26 cellular contexts compared by ENCODE assay signal in genomic region chr1:27448982-27449381, GRCh38. TPM values are rescaled to one million over a fixed set of nuclear protein-coding genes. Genes with fewer than 3 reads are reported as not detected.
DNase-seq lines count a peak whose midpoint lies in the region; ATAC-seq, FAIRE-seq and TF ChIP-seq lines count a peak whose summit lies in the region.
"Had no signal": no experiment of that assay in that cellular context is flagged by ENCODE, and none has a peak within 500 bp of the region (broad histone marks: within the 10 kb centered on the region; RNA-seq: fewer than 3 reads in every experiment).

No MANE protein-coding gene starts in this region.

- 98% methylated on average over 9 of the region's 9 CpGs for WGBS in HepG2 (ENCODE audit: low lambda C conversion rate)
- WGBS in right lobe of liver (ENCODE audit: insufficient coverage, low coverage, low lambda C conversion rate, missing lambda C conversion rate) = 79% methylated on average over 9 of the region's 9 CpGs

- in situ Hi-C loops in HepG2 (cut with HindIII; ENCODE audit: extremely low pct_ligation_motif_present, low pct_unique_long_range_greater_than_20kb) = no loop called here

- H3K9ac ChIP-seq in HepG2 (ENCODE audit: insufficient read depth, low read depth, low read length) = no peak overlapping the region
- H3K9ac ChIP-seq: GM23248 had no signal

- H3K36me3 ChIP-seq in HepG2 (replicated peaks in 1 of 2; ENCODE audit: control insufficient read depth in 1 of 2, insufficient read depth in 2 of 2, low read length in 2 of 2) = peaks cover 0 to 13% of the 10 kb centered on the region in 2 experiments; a peak in 2 of 5 replicates
- H3K36me3 ChIP-seq in right lobe of liver = no peaks in the 10 kb centered on the region
- H3K36me3 ChIP-seq: adrenal gland, colonic mucosa, uterus had no signal

- H3K27me3 ChIP-seq in HepG2 (ENCODE audit: control insufficient read depth in 1 of 2, insufficient read depth in 2 of 2, low read length in 2 of 2) (no peaks in the 10 kb centered on the region), right lobe of liver (no peaks in the 10 kb centered on the region)
- H3K27me3 ChIP-seq: adrenal gland, colonic mucosa, esophagus muscularis mucosa, hepatocyte, uterus had no signal

- H3K36me3 Mint-ChIP-seq in activated T-helper 17 cell treated with anti-CD3 and anti-CD28 coated beads, Interleukin-2, amount 50 U/mL, for 72 hours (ENCODE audit: low read depth) = peaks cover 48% of the 10 kb centered on the region
- H3K36me3 Mint-ChIP-seq in naive B cell = peaks cover 0 to 8% of the 10 kb centered on the region in 2 donors

- H3K4me2 ChIP-seq in HepG2 (ENCODE audit: low read depth, low read length) = no peak overlapping the region
- H3K4me2 ChIP-seq: hepatocyte had no signal

- H2AFZ ChIP-seq in HepG2 (ENCODE audit: low read length) = no peak overlapping the region
- H2AFZ ChIP-seq: GM23248, hepatocyte had no signal

- H3K4me3 ChIP-seq in HepG2 (replicated peaks in 1 of 3; ENCODE audit: insufficient read depth in 1 of 3, low read depth in 2 of 3, low read length in 3 of 3) = no peak overlapping the region
- no peak overlapping the region for H3K4me3 ChIP-seq in right lobe of liver
- H3K4me3 ChIP-seq: adrenal gland, colonic mucosa, esophagus muscularis mucosa, GM23248, hepatocyte, skin epidermis, uterus had no signal

- BruUV-seq in HepG2 (replicated peaks; lab: Mats Ljungman, UMichigan) = no TSS peak

- no peaks in the 10 kb centered on the region for H3K9me3 ChIP-seq in HepG2 (ENCODE audit: low read length)
- no peaks in the 10 kb centered on the region for H3K9me3 ChIP-seq in right lobe of liver
- H3K9me3 ChIP-seq: adrenal gland, colonic mucosa, esophagus muscularis mucosa, uterus had no signal

- H3K4me3 Mint-ChIP-seq in activated T-helper 17 cell treated with anti-CD3 and anti-CD28 coated beads, Interleukin-2, amount 50 U/mL, for 72 hours = no peak overlapping the region
- no peak overlapping the region for H3K4me3 Mint-ChIP-seq in naive B cell

- no peak for FAIRE-seq in HepG2 (lab: Jason Lieb, UNC)
- FAIRE-seq: frontal cortex had no signal

- DNase-seq in HepG2 (ENCODE audit: low spot score) (no peak), right lobe of liver (no peak), naive B cell (no peak), NK-92 (lab: John Stamatoyannopoulos, UW; ENCODE audit: unreplicated experiment) (no peak), GM10266 (ENCODE audit: extremely low spot score) (no peak)
- DNase-seq: activated CD4-positive, CD25-positive, alpha-beta regulatory T cell; adrenal gland; colonic mucosa; DMS 273 treated with DMSO at 0.1 percent for 48 hours; effector memory CD4-positive, alpha-beta T cell; GM23248; mesendoderm; naive thymus-derived CD4-positive, alpha-beta T cell; NCI-H1436; NK-92 treated with Interleukin-12 subunit alpha and Interleukin-12 subunit beta, amount 100 ng/mL, for 24 hours; nucleus accumbens; SIG-M5; SW 1271; uterus had no signal

- peaks cover 41% of the 10 kb centered on the region for H3K4me1 Mint-ChIP-seq in activated T-helper 17 cell treated with anti-CD3 and anti-CD28 coated beads, Interleukin-2, amount 50 U/mL, for 72 hours
- peaks cover 48 to 68% (median 68%) of the 10 kb centered on the region in 3 donors for H3K4me1 Mint-ChIP-seq in naive B cell

- TF ChIP-seq RAD21 in HepG2 (CRISPR knock-in tag; IDR thresholded peaks at IDR 0.05) = no peak

- peaks cover 24% of the 10 kb centered on the region for H3K79me2 ChIP-seq in HepG2 (ENCODE audit: insufficient read depth, low read length)

- H3K27ac ChIP-seq in HepG2 (ENCODE audit: extremely low read length, insufficient read depth, low read length) = no peak overlapping the region
- no peak overlapping the region for H3K27ac ChIP-seq in right lobe of liver
- H3K27ac ChIP-seq: colonic mucosa, esophagus muscularis mucosa, GM23248, hepatocyte, skin epidermis, uterus had no signal

- intact Hi-C loops in HepG2 (cut with micrococcal nuclease; ENCODE audit: unreplicated experiment) = no loop called here
- intact Hi-C loops in right lobe of liver (cut with DNase I) = no loop called here

- H3K27me3 Mint-ChIP-seq in activated T-helper 17 cell treated with anti-CD3 and anti-CD28 coated beads, Interleukin-2, amount 50 U/mL, for 72 hours = no peaks in the 10 kb centered on the region
- no peaks in the 10 kb centered on the region for H3K27me3 Mint-ChIP-seq in naive B cell
- H3K27me3 Mint-ChIP-seq: naive thymus-derived CD4-positive, alpha-beta T cell had no signal

- no peak for TF ChIP-seq CTCF in HepG2 (CRISPR knock-in tag; IDR thresholded peaks at IDR 0.05)
- TF ChIP-seq CTCF in right lobe of liver (IDR thresholded peaks at IDR 0.05) = no peak
- TF ChIP-seq CTCF in GM10266 (IDR thresholded peaks at IDR 0.05; ENCODE audit: control insufficient read depth, insufficient read depth, low read depth, missing control alignments) = no peak

- CTCF ChIA-PET in HepG2 (lab: Yijun Ruan, JAX; ENCODE audit: low intra/inter-chr PET ratio, low total read pairs) = no interaction called here

- TF ChIP-seq POLR2A in HepG2 (IDR thresholded peaks at IDR 0.05; ENCODE audit: insufficient read depth in 1 of 2, low read depth in 2 of 2, low read length in 2 of 2) = no peak
- no peak for TF ChIP-seq POLR2A in right lobe of liver (IDR thresholded peaks at IDR 0.05)

- ATAC-seq in HepG2 (no peak), right lobe of liver (no peak), naive B cell (ENCODE audit: low read depth in 2 of 2) (no peak), GM21723 (IDR thresholded peaks at IDR 0.05; ENCODE audit: unreplicated experiment) (no peak)
- ATAC-seq in activated T-helper 17 cell treated with anti-CD3 and anti-CD28 coated beads, Interleukin-2, amount 50 U/mL, for 72 hours (replicated peaks) = peak; percentile 40
- ATAC-seq: left lobe of liver; naive thymus-derived CD4-positive, alpha-beta T cell had no signal

- H3K27ac Mint-ChIP-seq in activated T-helper 17 cell treated with anti-CD3 and anti-CD28 coated beads, Interleukin-2, amount 50 U/mL, for 72 hours = peak overlapping the region; percentile 3
- H3K27ac Mint-ChIP-seq in naive B cell = peak overlapping the region in 5 of 6 donors; percentile 75 to 83 (median 82)

- no peak for TF ChIP-seq EP300 in HepG2 (IDR thresholded peaks at IDR 0.05; ENCODE audit: low read depth in 2 of 2, low read length in 2 of 2)
- TF ChIP-seq EP300 in HepG2 (CRISPR knock-in tag; IDR thresholded peaks at IDR 0.05; ENCODE audit: borderline replicate concordance) = no peak

- no peaks in the 10 kb centered on the region for H3K9me3 Mint-ChIP-seq in activated T-helper 17 cell treated with anti-CD3 and anti-CD28 coated beads, Interleukin-2, amount 50 U/mL, for 72 hours
- H3K9me3 Mint-ChIP-seq in naive B cell = no peaks in the 10 kb centered on the region
- H3K9me3 Mint-ChIP-seq: naive thymus-derived CD4-positive, alpha-beta T cell had no signal

- H3K4me1 ChIP-seq in HepG2 (ENCODE audit: insufficient read depth, low read length) (peaks cover 7% of the 10 kb centered on the region), right lobe of liver (peaks cover 0 to 3% (median 0%) of the 10 kb centered on the region in 4 donors)
- H3K4me1 ChIP-seq: colonic mucosa, uterus had no signal

- H4K20me1 ChIP-seq in HepG2 (ENCODE audit: insufficient read depth, low read length) = peaks cover 9% of the 10 kb centered on the region; the same call in 1 of the 2 replicates

- POLR2A ChIA-PET in HepG2 (lab: Yijun Ruan, JAX) = no interaction called here

RNA-seq across cellular contexts. Expression of gene WASF2, which starts 41.0 kb away (rescaled TPM):
- 10.4 and 16.9 TPM in 2 replicates for total RNA-seq in HepG2 (2016; rRNA removed; fragmentation: Illumina TruSeq; extraction: Trizol)
- total RNA-seq in HepG2 (2016; cell fraction: cytosol; rRNA removed; fragmentation: Illumina TruSeq; extraction: Trizol; ENCODE audit: low read depth) = 3.7 and 4.4 TPM in 2 replicates
- 10.6 and 15.8 TPM in 2 replicates for total RNA-seq in HepG2 (2016; cell fraction: insoluble cytoplasmic fraction; rRNA removed; fragmentation: Illumina TruSeq; extraction: Trizol)
- total RNA-seq in HepG2 (2016; cell fraction: membrane; rRNA removed; fragmentation: Illumina TruSeq; extraction: Trizol) = 17.2 and 17.7 TPM in 2 replicates
- 13.0 and 13.9 TPM in 2 replicates for total RNA-seq in HepG2 (2016; cell fraction: nucleus; rRNA removed; fragmentation: Illumina TruSeq; extraction: Trizol)
- 26.4 and 27.7 TPM in 2 replicates for polyA plus RNA-seq in HepG2 (2011; rRNA removed)
- 16.3 and 16.7 TPM in 2 replicates for polyA plus RNA-seq in HepG2 (2011; cell fraction: cytosol; rRNA removed)
- polyA plus RNA-seq in HepG2 (2011; cell fraction: nucleus; rRNA removed) = 25.0 and 25.9 TPM in 2 replicates
- polyA plus RNA-seq in HepG2 (2012) = 29.4 and 35.1 TPM in 2 replicates
- polyA plus RNA-seq in HepG2 (2016; cell fraction: cytosol; fragmentation: Illumina TruSeq; extraction: Trizol; ENCODE audit: low read depth) = 2.7 and 3.1 TPM in 2 replicates
- polyA plus RNA-seq in HepG2 (2016; cell fraction: insoluble cytoplasmic fraction; fragmentation: Illumina TruSeq; extraction: Trizol; ENCODE audit: low read depth) = 21.4 and 26.0 TPM in 2 replicates
- 12.8 and 13.7 TPM in 2 replicates for polyA plus RNA-seq in HepG2 (2016; cell fraction: membrane; fragmentation: Illumina TruSeq; extraction: Trizol; ENCODE audit: low read depth)
- polyA plus RNA-seq in HepG2 (2016; cell fraction: nucleus; fragmentation: Illumina TruSeq; extraction: Trizol; ENCODE audit: insufficient read depth, low read depth) = 23.0 and 25.5 TPM in 2 replicates
- 45.6 and 56.9 TPM in 2 replicates for polyA minus RNA-seq in HepG2 (2011; rRNA and poly(A)+ RNA removed; ENCODE audit: low replicate concordance)
- polyA minus RNA-seq in HepG2 (2011; cell fraction: cytosol; rRNA and poly(A)+ RNA removed) = 22.2 and 26.7 TPM in 2 replicates
- 22.0 and 23.7 TPM in 2 replicates for polyA minus RNA-seq in HepG2 (2011; cell fraction: nucleus; rRNA and poly(A)+ RNA removed)
- 10 to 100 TPM; 18.4 to 38.1 (median 26.5) TPM for total RNA-seq in right lobe of liver
- 100 to 1,000 TPM in 1 of 2 donors, 10 to 100 TPM in 1; 85.7 to 125 TPM for total RNA-seq in activated T-helper 17 cell treated with anti-CD3 and anti-CD28 coated beads, Interleukin-2, amount 50 U/mL, for 72 hours
- 100 to 1,000 TPM in 2 of 6 donors, 10 to 100 TPM in 4; 33.1 to 121 (median 83.3) TPM for polyA plus RNA-seq in naive B cell (ENCODE audit: low read depth in 6 of 6)

RNA-seq across cellular contexts. Expression of gene GPR3, which starts 56.6 kb away (rescaled TPM):
- total RNA-seq in HepG2 (2016; rRNA removed; fragmentation: Illumina TruSeq; extraction: Trizol) (0.88 and 1.00 TPM in 2 replicates), right lobe of liver (under 1 TPM in 2 of 6 experiments, not detected in 4; 0.19 to 0.43 TPM)
- 0.26 and 0.61 TPM in 2 replicates for total RNA-seq in HepG2 (2016; cell fraction: cytosol; rRNA removed; fragmentation: Illumina TruSeq; extraction: Trizol; ENCODE audit: low read depth)
- 0.62 and 1.2 TPM in 2 replicates for total RNA-seq in HepG2 (2016; cell fraction: insoluble cytoplasmic fraction; rRNA removed; fragmentation: Illumina TruSeq; extraction: Trizol)
- total RNA-seq in HepG2 (2016; cell fraction: membrane; rRNA removed; fragmentation: Illumina TruSeq; extraction: Trizol) = 1.4 and 1.5 TPM in 2 replicates
- 1.2 and 1.3 TPM in 2 replicates for total RNA-seq in HepG2 (2016; cell fraction: nucleus; rRNA removed; fragmentation: Illumina TruSeq; extraction: Trizol)
- polyA plus RNA-seq in HepG2 (2011; rRNA removed) (2.6 and 2.7 TPM in 2 replicates), naive B cell (ENCODE audit: low read depth in 6 of 6) (under 1 TPM in 4 of 6 donors, not detected in 2; 0.12 to 0.64 (median 0.35) TPM)
- 2.8 and 3.5 TPM in 2 replicates for polyA plus RNA-seq in HepG2 (2011; cell fraction: cytosol; rRNA removed)
- polyA plus RNA-seq in HepG2 (2011; cell fraction: nucleus; rRNA removed) = 2.1 and 2.9 TPM in 2 replicates
- 1.5 and 2.0 TPM in 2 replicates for polyA plus RNA-seq in HepG2 (2012)
- polyA plus RNA-seq in HepG2 (2016; cell fraction: cytosol; fragmentation: Illumina TruSeq; extraction: Trizol; ENCODE audit: low read depth) = 1.1 TPM in 2 replicates
- 1.2 and 1.5 TPM in 2 replicates for polyA plus RNA-seq in HepG2 (2016; cell fraction: insoluble cytoplasmic fraction; fragmentation: Illumina TruSeq; extraction: Trizol; ENCODE audit: low read depth)
- polyA plus RNA-seq in HepG2 (2016; cell fraction: membrane; fragmentation: Illumina TruSeq; extraction: Trizol; ENCODE audit: low read depth) = 1.9 and 2.4 TPM in 2 replicates
- polyA plus RNA-seq in HepG2 (2016; cell fraction: nucleus; fragmentation: Illumina TruSeq; extraction: Trizol; ENCODE audit: insufficient read depth, low read depth) = 2.8 TPM in 2 replicates
- 1.1 and 7.0 TPM in 2 replicates for polyA minus RNA-seq in HepG2 (2011; rRNA and poly(A)+ RNA removed; ENCODE audit: low replicate concordance)
- polyA minus RNA-seq in HepG2 (2011; cell fraction: cytosol; rRNA and poly(A)+ RNA removed) = 1.4 and 1.7 TPM in 2 replicates
- 0.50 and 0.90 TPM in 2 replicates for polyA minus RNA-seq in HepG2 (2011; cell fraction: nucleus; rRNA and poly(A)+ RNA removed)
- under 1 TPM; 0.26 to 0.42 TPM for total RNA-seq in activated T-helper 17 cell treated with anti-CD3 and anti-CD28 coated beads, Interleukin-2, amount 50 U/mL, for 72 hours
- total RNA-seq: left lobe of liver had no signal
